In genomic region chr12:110741371-110741770, GRCh38 we compare ENCODE assay signal across 8 cellular contexts. TPM values are rescaled to one million over a fixed set of nuclear protein-coding genes. Genes with fewer than 3 reads are reported as not detected.
DNase-seq lines count a peak whose midpoint lies in the region; ATAC-seq, FAIRE-seq and TF ChIP-seq lines count a peak whose summit lies in the region.

No MANE protein-coding gene starts in this region.

- H3K4me3 ChIP-seq in NB4 (ENCODE audit: low read depth, low read length) (peak overlapping the region; percentile 85), coronary artery (peak overlapping the region; percentile 93)

- intact Hi-C loops in posterior vena cava (cut with DNase I): no loop called here

- DNase-seq in EH (ENCODE audit: low read depth): peak; percentile 32
- DNase-seq in NB4 (ENCODE audit: low read depth): peak; percentile 69
- DNase-seq in coronary artery (ENCODE audit: low spot score): no peak
- DNase-seq in myocyte (ENCODE audit: low read depth): peak; percentile 9
- DNase-seq in D721Med (ENCODE audit: insufficient read length, low spot score): no peak
- no peak for DNase-seq in posterior vena cava (ENCODE audit: low spot score)

- no peak for TF ChIP-seq POLR2A in NB4 (IDR thresholded peaks at IDR 0.05; ENCODE audit: extremely low read depth, insufficient read length)

- TF ChIP-seq CTCF in NB4 (IDR thresholded peaks at IDR 0.05; ENCODE audit: low read depth, low read length): no peak
- no peak for TF ChIP-seq CTCF in coronary artery (IDR thresholded peaks at IDR 0.05)
- TF ChIP-seq CTCF in D721Med (IDR thresholded peaks at IDR 0.05; ENCODE audit: insufficient read depth, missing control alignments): no peak

- FAIRE-seq in D721Med (lab: Jason Lieb, UNC): no peak

- peak overlapping the region in 1 of 2 donors; percentile 95 for H3K27ac ChIP-seq in coronary artery

- no peak for ATAC-seq in HG03432 (IDR thresholded peaks at IDR 0.05; ENCODE audit: unreplicated experiment)
- no peak for ATAC-seq in GM19328 (IDR thresholded peaks at IDR 0.05; ENCODE audit: unreplicated experiment)

RNA-seq across cellular contexts. Expression of gene PPP1CC, which starts 1.3 kb away (rescaled TPM):
- total RNA-seq in myocyte: 104 and 120 TPM in 2 replicates
- polyA plus RNA-seq in myocyte (2012): 51.6 TPM
- 10 to 100 TPM; 91.0 to 98.0 TPM for total RNA-seq in posterior vena cava

RNA-seq across cellular contexts. Expression of gene HVCN1, which starts 52.5 kb away (rescaled TPM):
- total RNA-seq in myocyte (3.2 and 3.9 TPM in 2 replicates), posterior vena cava (1 to 10 TPM; 3.6 to 8.5 TPM)
- 2.7 TPM for polyA plus RNA-seq in myocyte (2012)

Comparison
In these comparisons a context has a peak if more than half of its experiments do, and no peak if none do; other contexts are left out.
1. DNase-seq: peak in EH (single experiment), NB4 (single experiment) and myocyte (single experiment); none in coronary artery (single experiment), D721Med (single experiment) and posterior vena cava (single experiment).